In the genomic region with DNA sequence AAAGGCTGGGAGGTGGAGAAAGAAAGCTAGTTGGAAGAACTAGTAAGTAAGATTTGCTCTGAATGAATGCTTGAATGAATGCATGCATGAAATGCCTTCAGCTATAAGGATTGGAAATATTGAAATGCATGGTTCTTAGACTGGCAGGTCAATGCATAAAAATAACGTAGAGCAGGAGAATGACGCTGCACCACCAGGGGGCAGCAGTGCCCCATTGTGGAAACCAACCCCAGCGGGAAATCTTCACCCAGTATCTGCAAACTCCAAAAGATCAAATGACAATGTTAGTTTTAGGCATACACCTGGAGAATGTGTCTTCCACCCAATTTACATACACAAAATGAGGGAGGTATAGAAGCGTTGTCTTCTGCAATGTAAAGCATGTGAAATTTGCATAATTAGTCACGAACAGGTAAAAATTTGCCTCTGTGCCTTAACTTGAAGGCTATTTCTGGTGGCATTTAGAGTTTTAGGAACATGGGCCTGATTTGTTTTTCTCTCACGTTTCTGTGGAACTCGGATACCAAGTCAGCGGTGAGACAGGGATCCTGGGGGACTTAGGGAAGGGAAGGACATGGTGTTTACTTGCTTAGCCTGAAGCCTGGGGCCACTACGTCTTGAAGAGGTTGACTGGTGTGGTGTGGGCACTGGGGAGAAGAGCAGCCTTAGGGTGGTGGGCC, we compare ENCODE assay signal across 8 cellular contexts.
DNase-seq lines count a peak whose midpoint lies in the region; ATAC-seq and TF ChIP-seq lines count a peak whose summit lies in the region.

No MANE protein-coding gene starts in this region.

- DNase-seq in DMS53 (lab: John Stamatoyannopoulos, UW): peak; percentile 84
- DNase-seq in SHP77 treated with DMSO at 0.1 percent for 48 hours (lab: John Stamatoyannopoulos, UW): peak; percentile 49
- peak; percentile 67 for DNase-seq in activated T-helper 9 cell treated with anti-CD3 and anti-CD28 coated beads, Interleukin-2, amount 50 U/mL, for 16 hours (ENCODE audit: low read depth)
- peak; percentile 67 for DNase-seq in germinal center (ENCODE audit: low spot score)
- DNase-seq in prostate gland (ENCODE audit: low spot score): peak; percentile 65
- no peak for DNase-seq in cortex of kidney (lab: John Stamatoyannopoulos, UW)

- intact Hi-C loops in prostate gland (cut with DNase I): loop anchor here (1.0 kb wide), 1 partner anchor 727 kb away; the partner anchor contains the start of gene KCNH1

- H3K4me3 ChIP-seq in prostate gland: no peak overlapping the region

- H3K27me3 ChIP-seq in prostate gland (replicated peaks; ENCODE audit: insufficient read depth): no peaks in the 10 kb centered on the region

- no peaks in the 10 kb centered on the region for H3K4me1 ChIP-seq in prostate gland (replicated peaks)

- 25% methylated on average over 9 of the region's 9 CpGs for WGBS in prostate gland

- no peaks in the 10 kb centered on the region for H3K36me3 ChIP-seq in prostate gland

- no peak for TF ChIP-seq POLR2A in prostate gland (IDR thresholded peaks at IDR 0.05)

- no peak overlapping the region for H3K27ac ChIP-seq in prostate gland

- H3K9me3 ChIP-seq in prostate gland: no peaks in the 10 kb centered on the region

- ATAC-seq in GM21717 (IDR thresholded peaks at IDR 0.05; ENCODE audit: unreplicated experiment): peak; percentile 68

- TF ChIP-seq CTCF in LNCAP (IDR thresholded peaks at IDR 0.05) (peak; percentile 99), prostate gland (IDR thresholded peaks at IDR 0.05) (peak; percentile 86 to 97 (median 93))
